ENCODE assay signal across 1 cellular context in genomic region chr6:16414205-16414604, GRCh38.
TF ChIP-seq lines count a peak whose summit lies in the region.

No MANE protein-coding gene starts in this region.

TF ChIP-seq in GM12878, 131 proteins besides CTCF, POLR2A, EP300 and RAD21 (continued from another document and continues in another):
- TF ChIP-seq ZBTB11 (CRISPR knock-in tag; IDR thresholded peaks at IDR 0.05) (no peak), GABPA (IDR thresholded peaks at IDR 0.05; ENCODE audit: low read depth) (no peak), PAX8 (IDR thresholded peaks at IDR 0.05) (no peak), ATF7 (IDR thresholded peaks at IDR 0.05; ENCODE audit: low read depth) (peak; percentile 38), CEBPB (IDR thresholded peaks at IDR 0.05; ENCODE audit: borderline replicate concordance in 1 of 2, low read depth in 2 of 2, low read length in 2 of 2) (no peak), ELK1 (IDR thresholded peaks at IDR 0.05; ENCODE audit: low read depth, low read length) (no peak), E2F4 (IDR thresholded peaks at IDR 0.05; ENCODE audit: low read depth, low read length) (no peak), ZBTB40 (IDR thresholded peaks at IDR 0.05; ENCODE audit: borderline replicate concordance) (no peak), CBFB (IDR thresholded peaks at IDR 0.05; ENCODE audit: low read depth) (no peak), KLF5 (IDR thresholded peaks at IDR 0.05; ENCODE audit: partially characterized antibody) (no peak), RELA (IDR thresholded peaks at IDR 0.05; ENCODE audit: borderline replicate concordance, partially characterized antibody) (no peak), HDAC2 (IDR thresholded peaks at IDR 0.05) (no peak), IKZF1 (conservative IDR thresholded peaks at IDR 0.05) (no peak), YBX1 (IDR thresholded peaks at IDR 0.05) (no peak), MLLT1 (IDR thresholded peaks at IDR 0.05) (no peak), REST (IDR thresholded peaks at IDR 0.05; ENCODE audit: low read depth, low read length) (no peak), SKIL (IDR thresholded peaks at IDR 0.05; ENCODE audit: low read depth, poor library complexity, severe bottlenecking) (peak; percentile 93), HDGF (IDR thresholded peaks at IDR 0.05) (no peak), KAT2A (conservative IDR thresholded peaks at IDR 0.05; ENCODE audit: control insufficient read depth, low read depth, low read length) (no peak), LARP7 (IDR thresholded peaks at IDR 0.05) (no peak), ZNF384 (IDR thresholded peaks at IDR 0.05; ENCODE audit: borderline replicate concordance, low read depth, low read length) (no peak), ESRRA (IDR thresholded peaks at IDR 0.05; ENCODE audit: low read length) (no peak), CBX3 (IDR thresholded peaks at IDR 0.05; ENCODE audit: borderline replicate concordance, low read depth) (no peak), PRDM15 (CRISPR knock-in tag; IDR thresholded peaks at IDR 0.05) (no peak), MTA3 (IDR thresholded peaks at IDR 0.05; ENCODE audit: borderline replicate concordance, low read length) (no peak), SIN3A (IDR thresholded peaks at IDR 0.05; ENCODE audit: low read depth, low read length) (no peak), ZSCAN29 (IDR thresholded peaks at IDR 0.05) (no peak), FOXK2 (IDR thresholded peaks at IDR 0.05) (no peak), KDM1A (IDR thresholded peaks at IDR 0.05; ENCODE audit: borderline replicate concordance) (no peak), JUNB (IDR thresholded peaks at IDR 0.05) (peak; percentile 54), POLR2AphosphoS5 (IDR thresholded peaks at IDR 0.05; ENCODE audit: low read length) (peak; percentile 58)
